In genomic region chr20:56875052-56875663, GRCh38 we compare ENCODE assay signal across 11 cellular contexts.
A peak's percentile ranks its signal among the peaks of the same experiment; 100 is the strongest.
DNase-seq lines count a peak whose midpoint lies in the region; ATAC-seq and TF ChIP-seq lines count a peak whose summit lies in the region.
"Had no signal": no experiment of that assay in that cellular context is flagged by ENCODE, and none has a peak within 500 bp of the region (broad histone marks: within the 10 kb centered on the region; RNA-seq: fewer than 3 reads in every experiment).

No MANE protein-coding gene starts in this region.

- TF ChIP-seq CTCF in Caco-2 (IDR thresholded peaks at IDR 0.05; ENCODE audit: insufficient read depth in 1 of 2, low read depth in 1 of 2, low read length in 1 of 2, severe bottlenecking in 1 of 2, unreplicated experiment in 1 of 2) (no peak), astrocyte of the spinal cord (IDR thresholded peaks at IDR 0.05; ENCODE audit: low read depth, low read length) (no peak)

- H3K27me3 ChIP-seq in Caco-2 (replicated peaks; ENCODE audit: control insufficient read depth, insufficient read depth, low read length): no peaks in the 10 kb centered on the region; the same call in 1 of the 2 replicates
- H3K27me3 ChIP-seq: neutrophil, Peyer's patch had no signal

- no peaks in the 10 kb centered on the region for H3K36me3 Mint-ChIP-seq in Caco-2 (ENCODE audit: insufficient read depth, unreplicated experiment)

- no peaks in the 10 kb centered on the region for H3K36me3 ChIP-seq in Caco-2 (ENCODE audit: control insufficient read depth, insufficient read depth, low read length)
- H3K36me3 ChIP-seq: neutrophil, Peyer's patch had no signal

- H3K4me1 ChIP-seq in Caco-2: 0 out of 2 replicates have a peak, but pooled peaks cover 4% of the 10 kb centered on the region
- H3K4me1 ChIP-seq: Peyer's patch had no signal

- in situ Hi-C loops in astrocyte of the spinal cord (cut with HindIII; ENCODE audit: low sequenced_read_pairs): no loop called here

- H3K9me3 Mint-ChIP-seq in Caco-2 (ENCODE audit: unreplicated experiment): no peaks in the 10 kb centered on the region

- BruUV-seq in Caco-2 (replicated peaks; lab: Mats Ljungman, UMichigan): no TSS peak

- no peak for ATAC-seq in GM21619 (IDR thresholded peaks at IDR 0.05; ENCODE audit: unreplicated experiment)

- no peak overlapping the region for H3K4me3 Mint-ChIP-seq in Caco-2 (ENCODE audit: unreplicated experiment)

- intact Hi-C loops in Caco-2 (cut with micrococcal nuclease; ENCODE audit: unreplicated experiment): no loop called here

- no peaks in the 10 kb centered on the region for H3K4me1 Mint-ChIP-seq in Caco-2 (ENCODE audit: low read depth, unreplicated experiment)

- POLR2A ChIA-PET in Caco-2 (lab: Charles Lee): no interaction called here

- CTCF ChIA-PET in Caco-2 (lab: Charles Lee): interaction anchor here (0.6 to 0.8 kb wide), 2 partner anchors 129 to 186 kb away, joined by 3 to 4 read pairs; no protein-coding TSS in a partner anchor

- H3K27me3 Mint-ChIP-seq in Caco-2 (ENCODE audit: insufficient read depth, unreplicated experiment): peaks cover 7% of the 10 kb centered on the region

- no peak overlapping the region for H3K4me3 ChIP-seq in Caco-2 (ENCODE audit: low read depth, low read length)
- no peak overlapping the region for H3K4me3 ChIP-seq in astrocyte of the spinal cord (ENCODE audit: low read depth, low read length)
- H3K4me3 ChIP-seq: Peyer's patch had no signal

- DNase-seq in Caco-2: peak; percentile 72 to 82
- DNase-seq in M059J (ENCODE audit: low read depth): peak; percentile 82
- peak; percentile 91 for DNase-seq in astrocyte of the spinal cord (ENCODE audit: low read depth, low spot score)
- DNase-seq in kidney glomerular epithelial cell (lab: John Stamatoyannopoulos, UW): peak; percentile 41
- DNase-seq in SHP77 treated with DMSO at 0.1 percent for 48 hours (lab: John Stamatoyannopoulos, UW): no peak
- no peak for DNase-seq in activated CD4-positive, alpha-beta T cell treated with anti-CD3 and anti-CD28 coated beads, Interleukin-2, amount 50 U/mL, for 4 hours
- DNase-seq in activated naive CD4-positive, alpha-beta T cell treated with Interleukin-2 at 50 U/mL for 16 hours: no peak
- DNase-seq: NCI-H1092 treated with DMSO at 0.1 percent for 48 hours, Peyer's patch had no signal

- H3K27ac Mint-ChIP-seq in Caco-2 (ENCODE audit: unreplicated experiment): no peak overlapping the region

- H3K9me3 ChIP-seq in Caco-2: no peaks in the 10 kb centered on the region
- H3K9me3 ChIP-seq: neutrophil, Peyer's patch had no signal

Comparison
In these comparisons a context has a peak if more than half of its experiments do, and no peak if none do; other contexts are left out.
1. DNase-seq: peak in Caco-2 (2 of 2), M059J (single experiment), astrocyte of the spinal cord (single experiment) and kidney glomerular epithelial cell (single experiment); none in SHP77 treated with DMSO at 0.1 percent for 48 hours (single experiment), activated CD4-positive, alpha-beta T cell treated with anti-CD3 and anti-CD28 coated beads, Interleukin-2, amount 50 U/mL, for 4 hours (0 of 2) and activated naive CD4-positive, alpha-beta T cell treated with Interleukin-2 at 50 U/mL for 16 hours (single experiment).